17 cellular contexts compared by ENCODE assay signal in the genomic region with DNA sequence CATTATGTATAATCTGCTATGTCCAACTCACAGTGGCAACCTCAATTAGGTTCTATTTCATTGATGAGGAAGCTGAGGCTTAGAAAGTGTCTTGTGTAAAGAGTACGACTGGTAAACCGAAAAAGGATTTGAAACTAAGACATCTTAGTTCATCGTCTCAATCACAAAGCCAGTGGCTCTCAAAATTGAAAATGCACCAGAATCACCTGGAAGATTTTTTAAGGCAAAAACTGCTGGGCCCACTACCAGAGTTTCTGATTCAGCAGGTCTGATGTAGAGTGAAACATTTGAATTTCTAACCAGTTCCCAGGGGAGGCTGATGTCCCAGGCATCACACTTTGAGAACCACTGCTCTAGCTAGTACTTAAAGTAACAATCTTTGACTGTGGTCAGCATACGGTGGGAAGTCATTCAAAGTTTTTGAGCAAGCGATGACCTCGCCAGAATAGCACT. TPM values are rescaled to one million over a fixed set of nuclear protein-coding genes. Genes with fewer than 3 reads are reported as not detected.
DNase-seq lines count a peak whose midpoint lies in the region; ATAC-seq and TF ChIP-seq lines count a peak whose summit lies in the region.
"Had no signal": no experiment of that assay in that cellular context is flagged by ENCODE, and none has a peak within 500 bp of the region (broad histone marks: within the 10 kb centered on the region; RNA-seq: fewer than 3 reads in every experiment).

No MANE protein-coding gene starts in this region.

- no peaks in the 10 kb centered on the region for H3K9me3 Mint-ChIP-seq in T-helper 2 cell treated with Interferon-gamma antibody and Interleukin-4, amounts not matched to agents 5 μg/mL and 100 μg/mL, for 36 hours
- H3K9me3 Mint-ChIP-seq: T-helper 1 cell treated with Interleukin-12 subunit alpha and Interleukin-12 subunit beta and Interleukin-4 antibody, amounts not matched to agents 30 μg/mL and 1 μg/mL, for 36 hours had no signal

- no peaks in the 10 kb centered on the region for H4K20me1 ChIP-seq in KMS-11 (ENCODE audit: insufficient read depth)

- TF ChIP-seq CTCF in KMS-11 (conservative IDR thresholded peaks at IDR 0.05; ENCODE audit: low read depth, low read length) = no peak
- no peak for TF ChIP-seq CTCF in ovary (IDR thresholded peaks at IDR 0.05)

- H3K27ac Mint-ChIP-seq in T-helper 2 cell treated with Interferon-gamma antibody and Interleukin-4, amounts not matched to agents 5 μg/mL and 100 μg/mL, for 36 hours = no peak overlapping the region
- H3K27ac Mint-ChIP-seq: naive thymus-derived CD4-positive, alpha-beta T cell; T-helper 1 cell treated with Interleukin-12 subunit alpha and Interleukin-12 subunit beta and Interleukin-4 antibody, amounts not matched to agents 30 μg/mL and 1 μg/mL, for 36 hours had no signal

- H3K27me3 Mint-ChIP-seq in T-helper 2 cell treated with Interferon-gamma antibody and Interleukin-4, amounts not matched to agents 5 μg/mL and 100 μg/mL, for 36 hours (ENCODE audit: low read depth) = no peaks in the 10 kb centered on the region

- no peak overlapping the region for H3K4me3 Mint-ChIP-seq in T-helper 2 cell treated with Interferon-gamma antibody and Interleukin-4, amounts not matched to agents 5 μg/mL and 100 μg/mL, for 36 hours
- H3K4me3 Mint-ChIP-seq: naive thymus-derived CD4-positive, alpha-beta T cell; T-helper 1 cell treated with Interleukin-12 subunit alpha and Interleukin-12 subunit beta and Interleukin-4 antibody, amounts not matched to agents 30 μg/mL and 1 μg/mL, for 36 hours had no signal

- no peaks in the 10 kb centered on the region for H3K4me1 Mint-ChIP-seq in T-helper 2 cell treated with Interferon-gamma antibody and Interleukin-4, amounts not matched to agents 5 μg/mL and 100 μg/mL, for 36 hours (ENCODE audit: low read depth)
- H3K4me1 Mint-ChIP-seq: naive thymus-derived CD4-positive, alpha-beta T cell had no signal

- H3K27ac ChIP-seq in KMS-11 (peak overlapping the region; percentile 46; the same call in 1 of the 2 replicates), ovary (no peak overlapping the region)
- H3K27ac ChIP-seq: dorsolateral prefrontal cortex had no signal

- H3K4me2 ChIP-seq in KMS-11 = peak overlapping the region; percentile 53

- H3K4me1 ChIP-seq in KMS-11 (ENCODE audit: low read depth, poor library complexity, severe bottlenecking) = peaks cover 58% of the 10 kb centered on the region
- H3K4me1 ChIP-seq in ovary (ENCODE audit: insufficient read depth) = no peaks in the 10 kb centered on the region
- H3K4me1 ChIP-seq: BE2C had no signal

- no peak for DNase-seq in T-helper 2 cell treated with Interferon-gamma antibody and Interleukin-4, amounts not matched to agents 5 μg/mL and 100 μg/mL, for 36 hours (ENCODE audit: low spot score)
- DNase-seq in HUDEP-2 (lab: John Stamatoyannopoulos, UW; ENCODE audit: unreplicated experiment in 76 of 76) (no peak), ovary (no peak)
- DNase-seq: BE2C; dorsolateral prefrontal cortex; foreskin fibroblast; KG1; naive thymus-derived CD4-positive, alpha-beta T cell had no signal

- no peaks in the 10 kb centered on the region for H3K9me3 ChIP-seq in ovary
- H3K9me3 ChIP-seq: BE2C had no signal

- ATAC-seq in GM18519 (IDR thresholded peaks at IDR 0.05; ENCODE audit: low FRiP score, unreplicated experiment) = peak; percentile 83
- ATAC-seq in GM21360 (IDR thresholded peaks at IDR 0.05; ENCODE audit: unreplicated experiment) = peak; percentile 89
- ATAC-seq in HG02885 (IDR thresholded peaks at IDR 0.05; ENCODE audit: poor library complexity, unreplicated experiment) = peak; percentile 90
- no peak for ATAC-seq in SK-N-SH treated with all-trans-retinoic acid at 6 μM for 48 hours
- ATAC-seq: HCT116; naive thymus-derived CD4-positive, alpha-beta T cell had no signal

- TF ChIP-seq EP300 in ovary (IDR thresholded peaks at IDR 0.05) = no peak

- no peaks in the 10 kb centered on the region for H3K36me3 Mint-ChIP-seq in T-helper 2 cell treated with Interferon-gamma antibody and Interleukin-4, amounts not matched to agents 5 μg/mL and 100 μg/mL, for 36 hours (ENCODE audit: low read depth)
- H3K36me3 Mint-ChIP-seq: naive thymus-derived CD4-positive, alpha-beta T cell had no signal

- no peak overlapping the region for H3K9ac ChIP-seq in KMS-11

- H3K36me3 ChIP-seq in KMS-11 (ENCODE audit: insufficient read depth) (no peaks in the 10 kb centered on the region), ovary (no peaks in the 10 kb centered on the region)
- H3K36me3 ChIP-seq: BE2C had no signal

- H3K4me3 ChIP-seq in KMS-11 (IDR thresholded peaks at IDR 0.05; ENCODE audit: insufficient read depth, low read depth, low read length) = no peak overlapping the region
- no peak overlapping the region for H3K4me3 ChIP-seq in ovary
- H3K4me3 ChIP-seq: dorsolateral prefrontal cortex had no signal

- WGBS in ovary, 3 donors = 89 to 90% (median 89%) methylated on average over 6 of the region's 6 CpGs

- H3K27me3 ChIP-seq in KMS-11 (ENCODE audit: insufficient read depth, low read depth) (no peaks in the 10 kb centered on the region), ovary (no peaks in the 10 kb centered on the region)
- H3K27me3 ChIP-seq: BE2C, dorsolateral prefrontal cortex had no signal

- no peaks in the 10 kb centered on the region for H3K79me2 ChIP-seq in KMS-11 (ENCODE audit: insufficient read depth, low read depth)

- no peak for TF ChIP-seq POLR2A in ovary (IDR thresholded peaks at IDR 0.05)

- intact Hi-C loops in ovary (cut with DNase I) = no loop called here

- H2AFZ ChIP-seq in KMS-11 (ENCODE audit: low read depth) = no peak overlapping the region

TF ChIP-seq in SK-N-SH treated with all-trans-retinoic acid at 6 μM for 48 hours, 23 proteins besides CTCF, POLR2A, EP300 and RAD21 (continues in another document):
- TF ChIP-seq ZC3H10 (CRISPR knock-in tag; IDR thresholded peaks at IDR 0.05) (no peak), PPARA (CRISPR knock-in tag; IDR thresholded peaks at IDR 0.05; ENCODE audit: borderline replicate concordance) (no peak), TOX (CRISPR knock-in tag; IDR thresholded peaks at IDR 0.05; ENCODE audit: borderline replicate concordance) (no peak), CREB5 (CRISPR knock-in tag; IDR thresholded peaks at IDR 0.05; ENCODE audit: low read depth) (no peak), OSR1 (CRISPR knock-in tag; IDR thresholded peaks at IDR 0.05) (no peak), BACH2 (CRISPR knock-in tag; IDR thresholded peaks at IDR 0.05; ENCODE audit: borderline replicate concordance) (no peak), TCF4 (CRISPR knock-in tag; IDR thresholded peaks at IDR 0.05; ENCODE audit: borderline replicate concordance) (no peak), ZNF70 (CRISPR knock-in tag; IDR thresholded peaks at IDR 0.05) (no peak), ARNTL (CRISPR knock-in tag; IDR thresholded peaks at IDR 0.05; ENCODE audit: borderline replicate concordance, low read depth) (no peak), CSDC2 (CRISPR knock-in tag; IDR thresholded peaks at IDR 0.05) (no peak)
- TF ChIP-seq, protein P1, sequence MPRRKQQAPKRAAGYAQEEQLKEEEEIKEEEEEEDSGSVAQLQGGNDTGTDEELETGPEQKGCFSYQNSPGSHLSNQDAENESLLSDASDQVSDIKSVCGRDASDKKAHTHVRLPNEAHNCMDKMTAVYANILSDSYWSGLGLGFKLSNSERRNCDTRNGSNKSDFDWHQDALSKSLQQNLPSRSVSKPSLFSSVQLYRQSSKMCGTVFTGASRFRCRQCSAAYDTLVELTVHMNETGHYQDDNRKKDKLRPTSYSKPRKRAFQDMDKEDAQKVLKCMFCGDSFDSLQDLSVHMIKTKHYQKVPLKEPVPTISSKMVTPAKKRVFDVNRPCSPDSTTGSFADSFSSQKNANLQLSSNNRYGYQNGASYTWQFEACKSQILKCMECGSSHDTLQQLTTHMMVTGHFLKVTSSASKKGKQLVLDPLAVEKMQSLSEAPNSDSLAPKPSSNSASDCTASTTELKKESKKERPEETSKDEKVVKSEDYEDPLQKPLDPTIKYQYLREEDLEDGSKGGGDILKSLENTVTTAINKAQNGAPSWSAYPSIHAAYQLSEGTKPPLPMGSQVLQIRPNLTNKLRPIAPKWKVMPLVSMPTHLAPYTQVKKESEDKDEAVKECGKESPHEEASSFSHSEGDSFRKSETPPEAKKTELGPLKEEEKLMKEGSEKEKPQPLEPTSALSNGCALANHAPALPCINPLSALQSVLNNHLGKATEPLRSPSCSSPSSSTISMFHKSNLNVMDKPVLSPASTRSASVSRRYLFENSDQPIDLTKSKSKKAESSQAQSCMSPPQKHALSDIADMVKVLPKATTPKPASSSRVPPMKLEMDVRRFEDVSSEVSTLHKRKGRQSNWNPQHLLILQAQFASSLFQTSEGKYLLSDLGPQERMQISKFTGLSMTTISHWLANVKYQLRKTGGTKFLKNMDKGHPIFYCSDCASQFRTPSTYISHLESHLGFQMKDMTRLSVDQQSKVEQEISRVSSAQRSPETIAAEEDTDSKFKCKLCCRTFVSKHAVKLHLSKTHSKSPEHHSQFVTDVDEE (CRISPR knock-in tag; IDR thresholded peaks at IDR 0.05) = no peak
- TF ChIP-seq, protein P2, sequence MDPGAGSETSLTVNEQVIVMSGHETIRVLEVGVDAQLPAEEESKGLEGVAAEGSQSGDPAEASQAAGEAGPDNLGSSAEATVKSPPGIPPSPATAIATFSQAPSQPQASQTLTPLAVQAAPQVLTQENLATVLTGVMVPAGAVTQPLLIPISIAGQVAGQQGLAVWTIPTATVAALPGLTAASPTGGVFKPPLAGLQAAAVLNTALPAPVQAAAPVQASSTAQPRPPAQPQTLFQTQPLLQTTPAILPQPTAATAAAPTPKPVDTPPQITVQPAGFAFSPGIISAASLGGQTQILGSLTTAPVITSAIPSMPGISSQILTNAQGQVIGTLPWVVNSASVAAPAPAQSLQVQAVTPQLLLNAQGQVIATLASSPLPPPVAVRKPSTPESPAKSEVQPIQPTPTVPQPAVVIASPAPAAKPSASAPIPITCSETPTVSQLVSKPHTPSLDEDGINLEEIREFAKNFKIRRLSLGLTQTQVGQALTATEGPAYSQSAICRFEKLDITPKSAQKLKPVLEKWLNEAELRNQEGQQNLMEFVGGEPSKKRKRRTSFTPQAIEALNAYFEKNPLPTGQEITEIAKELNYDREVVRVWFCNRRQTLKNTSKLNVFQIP (CRISPR knock-in tag; IDR thresholded peaks at IDR 0.05; ENCODE audit: borderline replicate concordance, low read depth) = no peak

RNA-seq across cellular contexts. Expression of gene LRRC53, which starts 5.2 kb away (rescaled TPM):
- not detected for total RNA-seq in ovary
- polyA plus RNA-seq in ovary = not detected
- total RNA-seq: naive thymus-derived CD4-positive, alpha-beta T cell; skeletal muscle tissue; urinary bladder had no signal
- polyA plus RNA-seq: naive thymus-derived CD4-positive, alpha-beta T cell; urinary bladder had no signal
